In genomic region chr1:220371324-220371723, GRCh38 we compare ENCODE assay signal across 1 cellular context.
TF ChIP-seq lines count a peak whose summit lies in the region.

No MANE protein-coding gene starts in this region.

TF ChIP-seq in K562, 482 proteins besides CTCF, POLR2A, EP300 and RAD21 (continued from another document):
- TF ChIP-seq ETS1 (conservative IDR thresholded peaks at IDR 0.05; ENCODE audit: control insufficient read depth, low read depth, low read length) (no peak), ZNF398 (CRISPR knock-in tag; IDR thresholded peaks at IDR 0.05) (no peak), ZNF263 (CRISPR knock-in tag; IDR thresholded peaks at IDR 0.05; ENCODE audit: borderline replicate concordance) (no peak), ATF6 (CRISPR knock-in tag; IDR thresholded peaks at IDR 0.05) (no peak), CBFB (CRISPR knock-in tag; IDR thresholded peaks at IDR 0.05) (no peak)
